In genomic region chr1:153958111-153958960, GRCh38 we compare ENCODE assay signal across 8 cellular contexts. TPM values are rescaled to one million over a fixed set of nuclear protein-coding genes. Genes with fewer than 3 reads are reported as not detected.
DNase-seq lines count a peak whose midpoint lies in the region; ATAC-seq and TF ChIP-seq lines count a peak whose summit lies in the region.

TSS of gene CRTC2 (minus strand) at chr1:153958612. CDS start at chr1:153958497, 115 bp downstream.

- intact Hi-C loops in breast epithelium (cut with DNase I; ENCODE audit: low total_unique reads), result no loop called here

- ATAC-seq in GM18873 (IDR thresholded peaks at IDR 0.05; ENCODE audit: low FRiP score, unreplicated experiment) (peak; percentile 68), HG03139 (IDR thresholded peaks at IDR 0.05; ENCODE audit: unreplicated experiment) (peak; percentile 74)

- H3K4me3 ChIP-seq in breast epithelium (peak within 1 kb of the TSS; percentile 93 to 95 (median 94)), iPS-18c (ENCODE audit: insufficient read depth, low read depth, low read length) (peak within 1 kb of the TSS; percentile 96), skeletal muscle tissue (ENCODE audit: low read length in 3 of 3) (peak within 1 kb of the TSS; percentile 80 to 92 (median 89))

- TF ChIP-seq CTCF in VCaP (conservative IDR thresholded peaks at IDR 0.05), result no peak
- no peak for TF ChIP-seq CTCF in breast epithelium (IDR thresholded peaks at IDR 0.05)

- H3K9ac ChIP-seq in skeletal muscle tissue (ENCODE audit: low read depth in 1 of 3, low read length in 3 of 3), result peak within 1 kb of the TSS; percentile 85 to 94 (median 91)

- H3K27ac ChIP-seq in VCaP (peak within 1 kb of the TSS; percentile 95), breast epithelium (peak within 1 kb of the TSS; percentile 91 to 95), skeletal muscle tissue (ENCODE audit: low read depth, low read length) (peak within 1 kb of the TSS; percentile 80)

- H3K4me1 ChIP-seq in breast epithelium, result peaks cover 10 to 17% of the 10 kb centered on the region in 2 donors
- peaks cover 72 to 89% (median 84%) of the 10 kb centered on the region in 3 donors for H3K4me1 ChIP-seq in skeletal muscle tissue (ENCODE audit: control insufficient read depth in 3 of 3, insufficient read depth in 3 of 3, low read length in 3 of 3)

- DNase-seq in ACHN (peak; percentile 99), NCI-H2196 treated with DMSO at 0.1 percent for 48 hours (lab: John Stamatoyannopoulos, UW; ENCODE audit: unreplicated experiment) (peak; percentile 98), breast epithelium (ENCODE audit: low spot score in 2 of 2) (peak; percentile 97 to 99)

- in situ Hi-C loops in ACHN (cut with HindIII; ENCODE audit: low pct_ligation_motif_present, low pct_unique_long_range_greater_than_20kb, low sequenced_read_pairs), result no loop called here

- H3K36me3 ChIP-seq in breast epithelium (no peaks in the 10 kb centered on the region), skeletal muscle tissue (ENCODE audit: control insufficient read depth in 3 of 3, insufficient read depth in 3 of 3, low read length in 3 of 3) (peaks cover 16 to 29% (median 18%) of the 10 kb centered on the region in 3 donors)

- H3K27me3 ChIP-seq in breast epithelium (no peaks in the 10 kb centered on the region), skeletal muscle tissue (ENCODE audit: control insufficient read depth in 3 of 3, insufficient read depth in 3 of 3, low read length in 3 of 3) (no peaks in the 10 kb centered on the region)

- H3K9me3 ChIP-seq in breast epithelium (no peaks in the 10 kb centered on the region), iPS-18c (ENCODE audit: control insufficient read depth, insufficient read depth, low read length) (no peaks in the 10 kb centered on the region), skeletal muscle tissue (ENCODE audit: control insufficient read depth in 3 of 3, low read length in 3 of 3) (no peaks in the 10 kb centered on the region)

- peak; percentile 64 for TF ChIP-seq POLR2A in breast epithelium (IDR thresholded peaks at IDR 0.05)

RNA-seq across cellular contexts. Expression of gene CRTC2, which starts in this region (rescaled TPM):
- total RNA-seq in breast epithelium (10 to 100 TPM; 16.2 to 19.7 (median 19.0) TPM), skeletal muscle tissue (3.1 TPM)

Comparison
In these comparisons a context has a peak if more than half of its experiments do, and no peak if none do; other contexts are left out.
1. Peak in every context shown above with its lines: DNase-seq, ATAC-seq, H3K4me3 ChIP-seq and H3K27ac ChIP-seq.